Comparison of ENCODE assay signal across 9 cellular contexts in the genomic region with DNA sequence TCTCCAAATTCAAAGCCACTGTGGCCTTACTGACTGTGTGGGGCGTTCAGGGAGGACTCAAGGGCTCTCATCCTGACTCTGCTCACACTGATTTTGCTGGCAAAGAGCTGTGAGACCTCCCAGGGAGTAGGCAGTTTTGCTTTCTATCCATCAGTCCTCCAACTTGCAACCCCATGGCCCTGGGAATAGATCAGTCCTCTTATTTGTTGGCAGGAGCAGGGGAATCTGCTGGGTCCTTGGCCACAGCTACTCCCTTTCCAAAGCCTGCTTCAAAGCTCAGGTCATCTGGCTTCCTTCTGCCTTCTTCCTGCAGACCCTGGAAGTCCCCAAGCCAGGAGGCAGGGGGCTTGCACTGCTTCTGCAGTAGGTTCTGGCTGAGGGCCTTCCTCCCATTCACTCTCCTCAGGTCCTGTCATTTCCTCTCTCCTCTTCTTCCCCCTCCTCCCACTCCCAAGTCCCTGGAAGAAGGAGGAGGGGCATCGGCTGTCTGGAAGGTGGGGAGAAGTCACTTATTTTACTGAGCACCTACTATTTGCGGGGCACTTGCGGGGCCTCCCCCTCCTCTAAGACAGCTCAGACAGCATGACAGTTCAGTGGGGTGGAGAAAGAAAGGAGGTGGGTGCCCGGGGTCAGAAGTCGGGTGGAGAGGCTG. TPM values are rescaled to one million over a fixed set of nuclear protein-coding genes. Genes with fewer than 3 reads are reported as not detected.
DNase-seq lines count a peak whose midpoint lies in the region; ATAC-seq, FAIRE-seq and TF ChIP-seq lines count a peak whose summit lies in the region.
"Had no signal": no experiment of that assay in that cellular context is flagged by ENCODE, and none has a peak within 500 bp of the region (broad histone marks: within the 10 kb centered on the region; RNA-seq: fewer than 3 reads in every experiment).

No MANE protein-coding gene starts in this region.

- ATAC-seq in activated naive CD8-positive, alpha-beta T cell treated with anti-CD3 and anti-CD28 coated beads, Interleukin-2, amount 10 ng/mL, durations not matched to agents 7 days and 5 days (ENCODE audit: low read depth): no peak

- H3K79me2 ChIP-seq in keratinocyte (ENCODE audit: control insufficient read depth, insufficient read depth, low read length): no peaks in the 10 kb centered on the region

- POLR2A ChIA-PET in activated CD4-positive, alpha-beta T cell treated with anti-CD3 and anti-CD28 coated beads, Interleukin-2, amount 10 ng/mL, durations not matched to agents 7 days and 5 days (lab: Charles Lee): no interaction called here
- POLR2A ChIA-PET in activated naive CD8-positive, alpha-beta T cell treated with anti-CD3 and anti-CD28 coated beads, Interleukin-2, amount 10 ng/mL, durations not matched to agents 7 days and 5 days (lab: Charles Lee): no interaction called here

- DNase-seq in activated CD4-positive, alpha-beta T cell treated with anti-CD3 and anti-CD28 coated beads, Interleukin-2, amount 10 ng/mL, durations not matched to agents 7 days and 5 days: no peak
- no peak for DNase-seq in activated CD4-positive, alpha-beta T cell treated with anti-CD3 and anti-CD28 coated beads, Interleukin-2, amount 50 U/mL, for 48 hours
- DNase-seq in activated naive CD8-positive, alpha-beta T cell treated with anti-CD3 and anti-CD28 coated beads, Interleukin-2, amount 10 ng/mL, durations not matched to agents 7 days and 5 days: no peak
- DNase-seq in keratinocyte (ENCODE audit: low read depth, low spot score): no peak
- no peak for DNase-seq in substantia nigra (lab: John Stamatoyannopoulos, UW)
- DNase-seq in activated CD4-positive, CD25-positive, alpha-beta regulatory T cell (lab: John Stamatoyannopoulos, UW): no peak
- DNase-seq in AG08396 (ENCODE audit: low spot score): no peak
- no peak for DNase-seq in NCI-H1694 treated with DMSO at 0.1 percent for 48 hours (lab: John Stamatoyannopoulos, UW)

- H3K4me1 Mint-ChIP-seq in activated CD4-positive, alpha-beta T cell treated with anti-CD3 and anti-CD28 coated beads, Interleukin-2, amount 10 ng/mL, durations not matched to agents 7 days and 5 days: peaks cover 17% of the 10 kb centered on the region
- H3K4me1 Mint-ChIP-seq in activated naive CD8-positive, alpha-beta T cell treated with anti-CD3 and anti-CD28 coated beads, Interleukin-2, amount 10 ng/mL, durations not matched to agents 7 days and 5 days: peaks cover 14% of the 10 kb centered on the region

- H3K27me3 Mint-ChIP-seq in activated CD4-positive, alpha-beta T cell treated with anti-CD3 and anti-CD28 coated beads, Interleukin-2, amount 10 ng/mL, durations not matched to agents 7 days and 5 days: peaks cover 65% of the 10 kb centered on the region
- H3K27me3 Mint-ChIP-seq in activated naive CD8-positive, alpha-beta T cell treated with anti-CD3 and anti-CD28 coated beads, Interleukin-2, amount 10 ng/mL, durations not matched to agents 7 days and 5 days: peaks cover 68% of the 10 kb centered on the region

- H3K27ac Mint-ChIP-seq in activated CD4-positive, alpha-beta T cell treated with anti-CD3 and anti-CD28 coated beads, Interleukin-2, amount 10 ng/mL, durations not matched to agents 7 days and 5 days: no peak overlapping the region
- no peak overlapping the region for H3K27ac Mint-ChIP-seq in activated naive CD8-positive, alpha-beta T cell treated with anti-CD3 and anti-CD28 coated beads, Interleukin-2, amount 10 ng/mL, durations not matched to agents 7 days and 5 days

- H3K9me1 ChIP-seq in keratinocyte (ENCODE audit: control insufficient read depth, extremely low read depth, insufficient read depth, low read length): no peaks in the 10 kb centered on the region

- no peak overlapping the region for H3K27ac ChIP-seq in keratinocyte (ENCODE audit: control insufficient read depth, insufficient read depth, low read length)
- H3K27ac ChIP-seq in substantia nigra (ENCODE audit: low read depth, low read length, poor library complexity, severe bottlenecking): peak overlapping the region; percentile 96

- H4K20me1 ChIP-seq in keratinocyte (ENCODE audit: control insufficient read depth, extremely low read depth, insufficient read depth, low read length): no peaks in the 10 kb centered on the region

- no peaks in the 10 kb centered on the region for H3K9me3 ChIP-seq in keratinocyte (ENCODE audit: control insufficient read depth, low read depth, low read length)

- H3K36me3 Mint-ChIP-seq in activated CD4-positive, alpha-beta T cell treated with anti-CD3 and anti-CD28 coated beads, Interleukin-2, amount 10 ng/mL, durations not matched to agents 7 days and 5 days (ENCODE audit: low read depth): peaks cover 2% of the 10 kb centered on the region
- no peaks in the 10 kb centered on the region for H3K36me3 Mint-ChIP-seq in activated naive CD8-positive, alpha-beta T cell treated with anti-CD3 and anti-CD28 coated beads, Interleukin-2, amount 10 ng/mL, durations not matched to agents 7 days and 5 days

- TF ChIP-seq CTCF in keratinocyte (optimal IDR thresholded peaks at IDR 0.05 in 1 of 3, IDR thresholded peaks at IDR 0.05 in 1 of 3, conservative IDR thresholded peaks at IDR 0.05 in 1 of 3; ENCODE audit: extremely low read depth in 1 of 3, insufficient read depth in 2 of 3, low read length in 3 of 3): no peak

- no peak overlapping the region for H3K9ac ChIP-seq in keratinocyte (ENCODE audit: control insufficient read depth, extremely low read depth, insufficient read depth, low read length)

- dilution Hi-C loops in keratinocyte (cut with MboI; ENCODE audit: extremely low pct_ligation_motif_present, low sequenced_read_pairs): no loop called here

- H3K9me3 Mint-ChIP-seq in activated CD4-positive, alpha-beta T cell treated with anti-CD3 and anti-CD28 coated beads, Interleukin-2, amount 10 ng/mL, durations not matched to agents 7 days and 5 days: no peaks in the 10 kb centered on the region
- H3K9me3 Mint-ChIP-seq in activated naive CD8-positive, alpha-beta T cell treated with anti-CD3 and anti-CD28 coated beads, Interleukin-2, amount 10 ng/mL, durations not matched to agents 7 days and 5 days: no peaks in the 10 kb centered on the region

- peak overlapping the region; percentile 45 to 64 (median 55) for H3K4me3 ChIP-seq in keratinocyte (ENCODE audit: control insufficient read depth in 2 of 3, extremely low read depth in 1 of 3, insufficient read depth in 2 of 3, low read depth in 1 of 3, low read length in 3 of 3)

- CTCF ChIA-PET in activated CD4-positive, alpha-beta T cell treated with anti-CD3 and anti-CD28 coated beads, Interleukin-2, amount 10 ng/mL, durations not matched to agents 7 days and 5 days (lab: Charles Lee): interaction anchor here (1.6 to 1.8 kb wide), 2 partner anchors 13 to 25 kb away, joined by 7 to 8 read pairs; no protein-coding TSS in a partner anchor

- no peaks in the 10 kb centered on the region for H3K36me3 ChIP-seq in keratinocyte (ENCODE audit: control insufficient read depth in 2 of 2, extremely low read depth in 1 of 2, insufficient read depth in 2 of 2, low read length in 2 of 2)

- no peak for FAIRE-seq in keratinocyte (lab: Jason Lieb, UNC)
- FAIRE-seq: G401.6 had no signal

- H3K4me3 Mint-ChIP-seq in activated CD4-positive, alpha-beta T cell treated with anti-CD3 and anti-CD28 coated beads, Interleukin-2, amount 10 ng/mL, durations not matched to agents 7 days and 5 days: peak overlapping the region; percentile 49
- peak overlapping the region; percentile 68 for H3K4me3 Mint-ChIP-seq in activated naive CD8-positive, alpha-beta T cell treated with anti-CD3 and anti-CD28 coated beads, Interleukin-2, amount 10 ng/mL, durations not matched to agents 7 days and 5 days

- peak overlapping the region; percentile 90 for H3K4me2 ChIP-seq in keratinocyte (ENCODE audit: control insufficient read depth, extremely low read depth, insufficient read depth, low read depth, low read length)

- peak overlapping the region; percentile 74 for H2AFZ ChIP-seq in keratinocyte (ENCODE audit: control insufficient read depth, low read length)

- H3K27me3 ChIP-seq in keratinocyte (ENCODE audit: control insufficient read depth, extremely low read depth, insufficient read depth, low read length): peaks cover 20% of the 10 kb centered on the region

- peaks cover 24% of the 10 kb centered on the region for H3K4me1 ChIP-seq in keratinocyte (ENCODE audit: control insufficient read depth, extremely low read depth, insufficient read depth, low read length)

RNA-seq across cellular contexts. Expression of a gene that starts 0.8 kb away (rescaled TPM):
- 1 to 10 TPM; 2.0 to 2.7 TPM for total RNA-seq in activated CD4-positive, alpha-beta T cell treated with anti-CD3 and anti-CD28 coated beads, Interleukin-2, amount 10 ng/mL, durations not matched to agents 7 days and 5 days
- 1 to 10 TPM; 2.5 to 3.2 TPM for total RNA-seq in activated naive CD8-positive, alpha-beta T cell treated with anti-CD3 and anti-CD28 coated beads, Interleukin-2, amount 10 ng/mL, durations not matched to agents 7 days and 5 days
- 8.1 to 32.7 TPM (median 13.2 TPM) in 3 replicates for polyA plus RNA-seq in keratinocyte
- polyA plus RNA-seq in keratinocyte (2011; ENCODE audit: low read depth): 3.8 TPM
- 16.1 and 19.4 TPM in 2 replicates for polyA plus RNA-seq in keratinocyte (2011; cell fraction: cytosol; rRNA removed)
- polyA plus RNA-seq in keratinocyte (2011; cell fraction: nucleus; rRNA removed): 55.3 and 66.7 TPM in 2 replicates
- 6.3 and 36.2 TPM in 2 replicates for polyA plus RNA-seq in keratinocyte (2012; ENCODE audit: low replicate concordance)
- polyA minus RNA-seq in keratinocyte: 18.4 to 146 TPM (median 33.3 TPM) in 3 replicates
- polyA minus RNA-seq in keratinocyte (2011; cell fraction: cytosol; rRNA and poly(A)+ RNA removed): 21.9 TPM
- 32.9 and 66.9 TPM in 2 replicates for polyA minus RNA-seq in keratinocyte (2011; cell fraction: nucleus; rRNA and poly(A)+ RNA removed)

RNA-seq across cellular contexts. Expression of a gene that starts 31.2 kb away (rescaled TPM):
- total RNA-seq in activated CD4-positive, alpha-beta T cell treated with anti-CD3 and anti-CD28 coated beads, Interleukin-2, amount 10 ng/mL, durations not matched to agents 7 days and 5 days: 10 to 100 TPM; 82.4 to 83.4 TPM
- total RNA-seq in activated naive CD8-positive, alpha-beta T cell treated with anti-CD3 and anti-CD28 coated beads, Interleukin-2, amount 10 ng/mL, durations not matched to agents 7 days and 5 days: 10 to 100 TPM; 61.2 to 66.0 TPM
- polyA plus RNA-seq in keratinocyte: 165 to 200 TPM (median 168 TPM) in 3 replicates
- 22.6 TPM for polyA plus RNA-seq in keratinocyte (2011; ENCODE audit: low read depth)
- 170 and 264 TPM in 2 replicates for polyA plus RNA-seq in keratinocyte (2011; cell fraction: cytosol; rRNA removed)
- 136 and 173 TPM in 2 replicates for polyA plus RNA-seq in keratinocyte (2011; cell fraction: nucleus; rRNA removed)
- 108 and 202 TPM in 2 replicates for polyA plus RNA-seq in keratinocyte (2012; ENCODE audit: low replicate concordance)
- polyA minus RNA-seq in keratinocyte: 136 to 283 TPM (median 152 TPM) in 3 replicates
- polyA minus RNA-seq in keratinocyte (2011; cell fraction: cytosol; rRNA and poly(A)+ RNA removed): 118 TPM
- 45.3 and 66.0 TPM in 2 replicates for polyA minus RNA-seq in keratinocyte (2011; cell fraction: nucleus; rRNA and poly(A)+ RNA removed)
